In the genomic region with DNA sequence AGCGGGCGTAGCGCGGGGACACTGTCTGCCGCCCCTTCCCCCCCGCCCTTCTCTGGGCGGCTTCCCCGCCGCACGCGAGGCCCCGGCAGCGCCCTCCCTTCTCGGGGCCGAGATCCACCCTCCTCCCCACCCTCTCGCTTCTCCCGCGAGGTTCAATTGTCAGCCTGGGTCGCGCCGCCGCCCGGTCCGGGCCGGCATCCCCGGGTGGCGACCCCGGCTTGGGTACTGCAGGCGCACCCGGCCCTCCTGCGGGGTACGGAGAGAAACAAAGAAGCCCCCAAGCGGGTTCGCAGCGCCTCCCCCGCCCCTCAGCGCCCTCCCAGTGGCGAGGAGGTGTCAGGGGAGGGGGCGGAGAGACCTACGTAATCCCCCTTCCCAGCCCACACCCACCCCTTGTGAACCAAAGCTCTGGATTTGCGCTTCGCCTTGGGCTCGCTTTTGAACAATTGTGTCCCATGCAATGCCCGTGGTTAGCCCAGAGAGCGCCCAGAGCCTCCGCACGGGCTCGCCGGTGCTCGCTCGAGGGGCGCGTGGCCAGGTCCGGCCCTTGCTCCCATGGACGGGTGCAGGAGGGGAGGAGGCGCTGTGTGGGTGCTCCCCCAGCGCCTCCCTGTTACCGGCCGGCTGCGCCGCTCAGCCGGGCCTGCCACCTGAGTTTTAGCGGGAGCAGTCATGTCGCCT, we compare ENCODE assay signal across 9 cellular contexts. TPM values are rescaled to one million over a fixed set of nuclear protein-coding genes. Genes with fewer than 3 reads are reported as not detected.
DNase-seq lines count a peak whose midpoint lies in the region; ATAC-seq and TF ChIP-seq lines count a peak whose summit lies in the region.
"Had no signal": no experiment of that assay in that cellular context is flagged by ENCODE, and none has a peak within 500 bp of the region (broad histone marks: within the 10 kb centered on the region; RNA-seq: fewer than 3 reads in every experiment).

No MANE protein-coding gene starts in this region.

- H3K9ac ChIP-seq in H9 (ENCODE audit: extremely low read depth, insufficient read length, low read length): peak overlapping the region; percentile 0

- TF ChIP-seq CTCF in H9 (conservative IDR thresholded peaks at IDR 0.05): no peak; the same call in 1 of the 3 replicates

- H3K14ac ChIP-seq in H9 (ENCODE audit: insufficient read depth, low read length): peak overlapping the region; percentile 30

- no CpG with 5 or more reads among the region's 64 CpGs for WGBS in H9 (ENCODE audit: extremely low coverage, insufficient read length, low lambda C conversion rate)

- H2AFZ ChIP-seq in H9 (ENCODE audit: low read length): no peak overlapping the region

- no peak overlapping the region for H3K27ac ChIP-seq in H9 (ENCODE audit: insufficient read length, low read depth, low read length)

- H2BK12ac ChIP-seq in H9 (ENCODE audit: insufficient read length, low read depth, low read length): no peak overlapping the region

- no peak overlapping the region for H4K5ac ChIP-seq in H9 (ENCODE audit: insufficient read length, low read depth, low read length)

- H3K4ac ChIP-seq in H9 (ENCODE audit: low read depth, low read length): no peak overlapping the region

- H3K9me3 ChIP-seq in H9 (ENCODE audit: control insufficient read depth, low read depth, low read length): no peaks in the 10 kb centered on the region

- no peaks in the 10 kb centered on the region for H3K79me1 ChIP-seq in H9 (ENCODE audit: insufficient read depth, low read depth, low read length, poor library complexity, severe bottlenecking)

- peaks cover 24% of the 10 kb centered on the region for H3K27me3 Mint-ChIP-seq in H9 (ENCODE audit: low read depth)
- H3K27me3 Mint-ChIP-seq in activated naive CD8-positive, alpha-beta T cell treated with anti-CD3 and anti-CD28 coated beads, Interleukin-2, amount 50 U/mL, for 24 hours: peaks cover 62% of the 10 kb centered on the region
- H3K27me3 Mint-ChIP-seq in stimulated activated naive B cell treated with anti-CD40 and anti-IgM and Interleukin-4, amounts not matched to agents 10 μg/mL and 1 μg/mL and 100 μg/mL, for 72 hours: peaks cover 65 to 83% of the 10 kb centered on the region in 2 donors

- no peak overlapping the region for H4K91ac ChIP-seq in H9 (ENCODE audit: insufficient read length, low read depth, low read length)

- no peak overlapping the region for H2BK15ac ChIP-seq in H9 (ENCODE audit: low read depth, low read length)

- H3K27me3 ChIP-seq in H9 (ENCODE audit: insufficient read depth, low read length): no peaks in the 10 kb centered on the region

- no peak overlapping the region for H3K56ac ChIP-seq in H9 (ENCODE audit: insufficient read length, low read depth, low read length)

- no peak overlapping the region for H3T11ph ChIP-seq in H9 (ENCODE audit: low read length)

- H4K20me1 ChIP-seq in H9 (ENCODE audit: control insufficient read depth, insufficient read depth, insufficient read length): no peaks in the 10 kb centered on the region

- H3K18ac ChIP-seq in H9 (ENCODE audit: insufficient read length, low read depth, low read length): peak overlapping the region; percentile 76

- peak overlapping the region; percentile 77 to 84 for H3K4me3 Mint-ChIP-seq in H9
- no peak overlapping the region for H3K4me3 Mint-ChIP-seq in activated naive CD8-positive, alpha-beta T cell treated with anti-CD3 and anti-CD28 coated beads, Interleukin-2, amount 50 U/mL, for 24 hours
- peak overlapping the region in 1 of 2 donors; percentile 25 for H3K4me3 Mint-ChIP-seq in stimulated activated naive B cell treated with anti-CD40 and anti-IgM and Interleukin-4, amounts not matched to agents 10 μg/mL and 1 μg/mL and 100 μg/mL, for 72 hours

- H4K8ac ChIP-seq in H9 (replicated peaks; ENCODE audit: insufficient read length, low read depth, low read length): no peak overlapping the region

- no peak overlapping the region for H2BK120ac ChIP-seq in H9 (ENCODE audit: low read depth, low read length, poor library complexity, severe bottlenecking)

- no peaks in the 10 kb centered on the region for H3K9me3 Mint-ChIP-seq in H9
- H3K9me3 Mint-ChIP-seq in activated naive CD8-positive, alpha-beta T cell treated with anti-CD3 and anti-CD28 coated beads, Interleukin-2, amount 50 U/mL, for 24 hours: no peaks in the 10 kb centered on the region
- H3K9me3 Mint-ChIP-seq in stimulated activated naive B cell treated with anti-CD40 and anti-IgM and Interleukin-4, amounts not matched to agents 10 μg/mL and 1 μg/mL and 100 μg/mL, for 72 hours: no peaks in the 10 kb centered on the region
- H3K9me3 Mint-ChIP-seq: naive B cell had no signal

- H3K4me1 ChIP-seq in H9 (ENCODE audit: insufficient read depth, low read length): peaks cover 10% of the 10 kb centered on the region; the same call in 1 of the 2 replicates

- H3K4me2 ChIP-seq in H9 (ENCODE audit: insufficient read depth, insufficient read length, low read length): peak overlapping the region; percentile 54

- H2BK5ac ChIP-seq in H9 (ENCODE audit: insufficient read length, low read length): no peak overlapping the region

- H3K4me1 Mint-ChIP-seq in H9: peaks cover 57 to 68% of the 10 kb centered on the region in 2 experiments
- peaks cover 6% of the 10 kb centered on the region for H3K4me1 Mint-ChIP-seq in activated naive CD8-positive, alpha-beta T cell treated with anti-CD3 and anti-CD28 coated beads, Interleukin-2, amount 50 U/mL, for 24 hours
- peaks cover 17 to 21% of the 10 kb centered on the region in 2 donors for H3K4me1 Mint-ChIP-seq in stimulated activated naive B cell treated with anti-CD40 and anti-IgM and Interleukin-4, amounts not matched to agents 10 μg/mL and 1 μg/mL and 100 μg/mL, for 72 hours

- no peak overlapping the region for H2BK20ac ChIP-seq in H9 (ENCODE audit: low read depth, low read length, poor library complexity, severe bottlenecking)

- H3K27ac Mint-ChIP-seq in H9: no peak overlapping the region
- no peak overlapping the region for H3K27ac Mint-ChIP-seq in activated naive CD8-positive, alpha-beta T cell treated with anti-CD3 and anti-CD28 coated beads, Interleukin-2, amount 50 U/mL, for 24 hours
- H3K27ac Mint-ChIP-seq in stimulated activated naive B cell treated with anti-CD40 and anti-IgM and Interleukin-4, amounts not matched to agents 10 μg/mL and 1 μg/mL and 100 μg/mL, for 72 hours: no peak overlapping the region

- peaks cover 7% of the 10 kb centered on the region; the same call in 1 of the 2 replicates for H3K79me2 ChIP-seq in H9 (ENCODE audit: insufficient read depth, low read length)

- H2AK5ac ChIP-seq in H9 (ENCODE audit: insufficient read length, low read length): no peak overlapping the region

- H3K23me2 ChIP-seq in H9 (ENCODE audit: insufficient read length, low read depth, low read length, poor library complexity, severe bottlenecking): peaks cover 15% of the 10 kb centered on the region

- peak; percentile 30 for ATAC-seq in activated naive CD8-positive, alpha-beta T cell treated with anti-CD3 and anti-CD28 coated beads, Interleukin-2, amount 50 U/mL, for 24 hours
- peak; percentile 14 to 22 for ATAC-seq in stimulated activated naive B cell treated with anti-CD40 and anti-IgM and Interleukin-4, amounts not matched to agents 10 μg/mL and 1 μg/mL and 100 μg/mL, for 72 hours (replicated peaks)
- no peak for ATAC-seq in GM19324 (IDR thresholded peaks at IDR 0.05; ENCODE audit: low FRiP score, unreplicated experiment)
- ATAC-seq in GM18498 (IDR thresholded peaks at IDR 0.05; ENCODE audit: unreplicated experiment): no peak

- no peaks in the 10 kb centered on the region for H3K36me3 Mint-ChIP-seq in H9 (ENCODE audit: insufficient read depth in 1 of 3, low read depth in 3 of 3)
- no peaks in the 10 kb centered on the region for H3K36me3 Mint-ChIP-seq in activated naive CD8-positive, alpha-beta T cell treated with anti-CD3 and anti-CD28 coated beads, Interleukin-2, amount 50 U/mL, for 24 hours (ENCODE audit: low read depth)
- H3K36me3 Mint-ChIP-seq in stimulated activated naive B cell treated with anti-CD40 and anti-IgM and Interleukin-4, amounts not matched to agents 10 μg/mL and 1 μg/mL and 100 μg/mL, for 72 hours: no peaks in the 10 kb centered on the region
- H3K36me3 Mint-ChIP-seq: naive B cell had no signal

- H3K23ac ChIP-seq in H9 (ENCODE audit: insufficient read length, low read depth, low read length): no peak overlapping the region

- DNase-seq in H9 (peak; percentile 82), hepatic stellate cell (ENCODE audit: low spot score) (peak; percentile 29), mesenteric fat pad (ENCODE audit: low spot score) (no peak), NCI-H2196 treated with DMSO at 0.1 percent for 48 hours (lab: John Stamatoyannopoulos, UW; ENCODE audit: unreplicated experiment) (no peak)
- DNase-seq in activated naive CD8-positive, alpha-beta T cell treated with anti-CD3 and anti-CD28 coated beads, Interleukin-2, amount 50 U/mL, for 24 hours: no peak
- no peak for DNase-seq in stimulated activated naive B cell treated with anti-CD40 and anti-IgM and Interleukin-4, amounts not matched to agents 10 μg/mL and 1 μg/mL and 100 μg/mL, for 72 hours
- DNase-seq: naive B cell had no signal

RNA-seq across cellular contexts. Expression of a gene that starts 0.6 kb away (rescaled TPM):
- total RNA-seq in H9 (2021) (4.5 and 5.0 TPM in 2 replicates), mesenteric fat pad (2.6 TPM)

Comparison
In these comparisons a context has a peak if more than half of its experiments do, and no peak if none do; other contexts are left out.
1. DNase-seq: peak in H9 (single experiment) and hepatic stellate cell (single experiment); none in activated naive CD8-positive, alpha-beta T cell treated with anti-CD3 and anti-CD28 coated beads, Interleukin-2, amount 50 U/mL, for 24 hours (single experiment), stimulated activated naive B cell treated with anti-CD40 and anti-IgM and Interleukin-4, amounts not matched to agents 10 μg/mL and 1 μg/mL and 100 μg/mL, for 72 hours (single experiment), mesenteric fat pad (single experiment) and NCI-H2196 treated with DMSO at 0.1 percent for 48 hours (single experiment).
2. ATAC-seq: peak in activated naive CD8-positive, alpha-beta T cell treated with anti-CD3 and anti-CD28 coated beads, Interleukin-2, amount 50 U/mL, for 24 hours (single experiment) and stimulated activated naive B cell treated with anti-CD40 and anti-IgM and Interleukin-4, amounts not matched to agents 10 μg/mL and 1 μg/mL and 100 μg/mL, for 72 hours (2 of 2); none in GM19324 (single experiment) and GM18498 (single experiment).